In the genomic region with DNA sequence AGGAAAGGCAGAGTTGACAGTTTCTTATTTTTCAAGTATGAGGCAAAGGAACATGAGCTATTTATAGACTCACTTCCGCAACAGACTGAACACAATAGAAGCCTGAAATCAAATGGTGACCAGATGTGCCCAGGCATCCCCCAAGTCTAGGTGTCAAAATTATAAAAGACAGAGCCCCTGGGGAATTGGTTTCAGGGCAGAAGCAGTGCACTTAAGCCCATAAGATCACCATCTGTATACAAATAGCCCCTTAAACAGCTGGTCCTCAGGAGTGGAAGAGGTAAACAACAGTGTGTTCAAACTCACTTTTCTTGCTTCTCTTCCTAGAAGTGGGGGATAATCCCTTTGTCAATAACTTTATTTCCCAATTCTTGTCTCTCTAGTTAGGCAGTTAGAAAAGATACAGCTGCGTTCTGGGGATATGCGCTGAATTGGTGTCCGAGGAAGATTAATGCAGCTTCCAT, we compare ENCODE assay signal across 8 cellular contexts. TPM values are rescaled to one million over a fixed set of nuclear protein-coding genes. Genes with fewer than 3 reads are reported as not detected.
DNase-seq lines count a peak whose midpoint lies in the region; ATAC-seq, FAIRE-seq and TF ChIP-seq lines count a peak whose summit lies in the region.

No MANE protein-coding gene starts in this region.

- ATAC-seq in GM12878: peak; percentile 62

- FAIRE-seq in GM12878 (lab: Jason Lieb, UNC): no peak
- FAIRE-seq in RCC 7860 (lab: Jason Lieb, UNC): no peak
- FAIRE-seq in urothelium cell line (lab: Jason Lieb, UNC): no peak

- TF ChIP-seq POLR2A in GM12878 (IDR thresholded peaks at IDR 0.05; ENCODE audit: low read depth, low read length): no peak

- peak overlapping the region; percentile 29 for H2AFZ ChIP-seq in GM12878 (ENCODE audit: control insufficient read depth, low read depth, low read length)
- no peak overlapping the region for H2AFZ ChIP-seq in parathyroid adenoma

- TF ChIP-seq CTCF in GM13976 (IDR thresholded peaks at IDR 0.05; ENCODE audit: borderline replicate concordance, control extremely low read depth, extremely low read depth, insufficient read depth, missing control alignments): no peak
- no peak for TF ChIP-seq CTCF in GM12878 (IDR thresholded peaks at IDR 0.05 in 2 of 3, conservative IDR thresholded peaks at IDR 0.05 in 1 of 3; ENCODE audit: control insufficient read depth in 2 of 3, extremely low read depth in 1 of 3, insufficient read depth in 1 of 3, low read depth in 3 of 3, low read length in 3 of 3)
- TF ChIP-seq CTCF in parathyroid adenoma (IDR thresholded peaks at IDR 0.05): no peak

- POLR2A ChIA-PET in GM12878 (lab: Charles Lee): interaction anchor here (0.6 to 5.5 kb wide), 11 partner anchors 19 to 204 kb away, joined by 3 to 38 read pairs (median 5); a partner anchor contains a TSS

- RAD21 ChIA-PET in GM12878 (lab: Charles Lee; ENCODE audit: unreplicated experiment): interaction anchor here (0.7 to 4.4 kb wide), 7 partner anchors 24 to 100 kb away, joined by 3 to 30 read pairs (median 8); a partner anchor contains a TSS

- in situ Hi-C loops in GM13976 (cut with MboI; ENCODE audit: low sequenced_read_pairs, unreplicated experiment): no loop called here
- in situ Hi-C loops in GM12878 (cut with MboI): no loop called here

- H3K27me3 ChIP-seq in GM12878 (replicated peaks in 1 of 2; ENCODE audit: control insufficient read depth in 2 of 2, insufficient read depth in 2 of 2, low read length in 1 of 2) (no peaks in the 10 kb centered on the region), parathyroid adenoma (ENCODE audit: control insufficient read depth, insufficient read depth, low read length) (no peaks in the 10 kb centered on the region)

- H3K79me2 ChIP-seq in GM12878 (ENCODE audit: control insufficient read depth, insufficient read depth, low read length) (peaks cover 2% of the 10 kb centered on the region; the same call in 1 of the 2 replicates), parathyroid adenoma (no peaks in the 10 kb centered on the region)

- TF ChIP-seq RAD21 in GM12878 (IDR thresholded peaks at IDR 0.05; ENCODE audit: insufficient read depth, low read depth, low read length): no peak

- H3K9me3 ChIP-seq in GM12878 (replicated peaks; ENCODE audit: control insufficient read depth, insufficient read depth, low read length) (peaks cover 11% of the 10 kb centered on the region), parathyroid adenoma (ENCODE audit: control insufficient read depth, low read length) (no peaks in the 10 kb centered on the region)

- H4K20me1 ChIP-seq in GM12878 (ENCODE audit: control insufficient read depth, insufficient read depth): no peaks in the 10 kb centered on the region

- peak overlapping the region; percentile 68 for H3K4me2 ChIP-seq in GM12878 (ENCODE audit: control insufficient read depth, insufficient read depth)
- peak overlapping the region; percentile 33 for H3K4me2 ChIP-seq in parathyroid adenoma (ENCODE audit: low read length)

- peak; percentile 53 for DNase-seq in GM13976 (ENCODE audit: low spot score)
- peak; percentile 20 to 44 for DNase-seq in Kasumi-1 (lab: John Stamatoyannopoulos, UW)
- peak; percentile 59 for DNase-seq in GM12878 (ENCODE audit: low read depth, low spot score)
- DNase-seq in RCC 7860 (ENCODE audit: low spot score): no peak
- no peak for DNase-seq in occipital lobe (lab: John Stamatoyannopoulos, UW)
- no peak for DNase-seq in urothelium cell line (ENCODE audit: low spot score)
- DNase-seq in activated gamma-delta T cell treated with Interleukin-2 at 50 U/mL for 16 hours: no peak

- H3K9ac ChIP-seq in GM12878 (ENCODE audit: control insufficient read depth, insufficient read depth, low read length) (peak overlapping the region; percentile 10; the same call in 1 of the 2 replicates), parathyroid adenoma (no peak overlapping the region)

- peak overlapping the region; percentile 73 for H3K27ac ChIP-seq in GM12878 (ENCODE audit: control insufficient read depth, insufficient read depth)
- H3K27ac ChIP-seq in parathyroid adenoma: no peak overlapping the region

- H3K4me3 ChIP-seq in GM12878 (peak overlapping the region; percentile 9; the same call in 1 of the 2 replicates), parathyroid adenoma (ENCODE audit: low read depth, low read length) (no peak overlapping the region)

- intact Hi-C loops in GM12878 (cut with micrococcal nuclease; ENCODE audit: unreplicated experiment): no loop called here

- peak in 1 of 2 experiments; percentile 31; a peak in 1 of 4 replicates for TF ChIP-seq EP300 in GM12878 (IDR thresholded peaks at IDR 0.05; ENCODE audit: borderline replicate concordance in 1 of 2, control insufficient read depth in 1 of 2, low read depth in 2 of 2, low read length in 2 of 2)

- no TSS peak for BruUV-seq in GM12878 (replicated peaks; lab: Mats Ljungman, UMichigan)

- SMC1A ChIA-PET in GM12878 (lab: Charles Lee; ENCODE audit: uncharacterized antibody, unreplicated experiment): interaction anchor here (0.8 to 5.4 kb wide), 23 partner anchors 9 to 114 kb away, joined by 3 to 53 read pairs (median 4); a partner anchor contains a TSS

- CTCF ChIA-PET in GM12878 (lab: Yijun Ruan, JAX): interaction anchor here (0.6 to 2.5 kb wide), 6 partner anchors 14 to 237 kb away, joined by 3 to 7 read pairs (median 3); no protein-coding TSS in a partner anchor

- WGBS in GM12878 (ENCODE audit: insufficient coverage, insufficient replicate concordance, low lambda C conversion rate, missing lambda C conversion rate): 89% methylated on average over 4 of the region's 4 CpGs

- H3K36me3 ChIP-seq in GM12878 (ENCODE audit: control insufficient read depth in 2 of 2, insufficient read depth in 2 of 2, low read length in 1 of 2) (no peaks in the 10 kb centered on the region; a peak in 1 of 4 replicates), parathyroid adenoma (ENCODE audit: control insufficient read depth, insufficient read depth, low read length) (no peaks in the 10 kb centered on the region)

- H3K4me1 ChIP-seq in GM12878 (ENCODE audit: control insufficient read depth, insufficient read depth, low read length): peaks cover 53% of the 10 kb centered on the region
- no peaks in the 10 kb centered on the region for H3K4me1 ChIP-seq in parathyroid adenoma

TF ChIP-seq in GM12878, 131 proteins besides CTCF, POLR2A, EP300 and RAD21 (continues in another document):
- TF ChIP-seq BACH1 (IDR thresholded peaks at IDR 0.05; ENCODE audit: borderline replicate concordance): no peak

RNA-seq across cellular contexts. Expression of a gene that starts 29.9 kb away (rescaled TPM):
- total RNA-seq in GM12878 (2013; cell fraction: nucleolus; rRNA removed): 144 and 149 TPM in 2 replicates
- total RNA-seq in GM12878 (2014; rRNA removed) (7.7 and 9.4 TPM in 2 replicates), GM12878 (2014; rRNA removed; fragmentation: Illumina TruSeq; extraction: Trizol) (7.5 and 8.1 TPM in 2 replicates), GM12878 (2021) (8.4 and 11.5 TPM in 2 replicates), occipital lobe (5.1 TPM)
- polyA plus RNA-seq in GM12878 (2011; ENCODE audit: low read depth): 3.7 TPM
- polyA plus RNA-seq in GM12878 (2011; rRNA removed) (3.6 and 4.7 TPM in 2 replicates), GM12878 (2014; fragmentation: Illumina TruSeq; extraction: Trizol) (8.6 and 8.7 TPM in 2 replicates), GM12878 (2014; fragmentation: Nextera tagmentation; extraction: Ambion mirVana) (1 to 10 TPM in 1 of 2 experiments, under 1 TPM in 1; 0.58 to 1.1 TPM), GM12878 (2014; rRNA removed) (8.2 and 9.3 TPM in 2 replicates), GM12878 (2016; fragmentation: Nextera tagmentation; extraction: Ambion mirVana) (1 to 10 TPM; 2.7 to 2.9 TPM)
- polyA plus RNA-seq in GM12878 (2011; cell fraction: cytosol; rRNA removed): 3.5 and 3.6 TPM in 2 replicates
- polyA plus RNA-seq in GM12878 (2011; cell fraction: nucleus; rRNA removed): 22.7 and 25.2 TPM in 2 replicates
- polyA plus RNA-seq in GM12878 (2012): 4.9 and 6.5 TPM in 2 replicates
- polyA minus RNA-seq in GM12878 (2011; rRNA and poly(A)+ RNA removed): 8.9 and 11.0 TPM in 2 replicates
- 1.5 and 2.0 TPM in 2 replicates for polyA minus RNA-seq in GM12878 (2011; cell fraction: cytosol; rRNA and poly(A)+ RNA removed)
- 10.2 and 13.9 TPM in 2 replicates for polyA minus RNA-seq in GM12878 (2011; cell fraction: nucleus; rRNA and poly(A)+ RNA removed)

RNA-seq across cellular contexts. Expression of a gene that starts 56.7 kb away (rescaled TPM):
- total RNA-seq in GM12878 (2013; cell fraction: nucleolus; rRNA removed): 16.7 and 25.2 TPM in 2 replicates
- 40.6 and 40.7 TPM in 2 replicates for total RNA-seq in GM12878 (2014; rRNA removed)
- 37.5 and 41.8 TPM in 2 replicates for total RNA-seq in GM12878 (2014; rRNA removed; fragmentation: Illumina TruSeq; extraction: Trizol)
- 26.7 and 33.5 TPM in 2 replicates for total RNA-seq in GM12878 (2021)
- polyA plus RNA-seq in GM12878 (2011; ENCODE audit: low read depth): 15.2 TPM
- 45.2 and 80.6 TPM in 2 replicates for polyA plus RNA-seq in GM12878 (2011; rRNA removed)
- polyA plus RNA-seq in GM12878 (2011; cell fraction: cytosol; rRNA removed): 19.5 and 24.6 TPM in 2 replicates
- polyA plus RNA-seq in GM12878 (2011; cell fraction: nucleus; rRNA removed): 6.9 and 8.6 TPM in 2 replicates
- polyA plus RNA-seq in GM12878 (2012): 17.9 and 26.5 TPM in 2 replicates
- polyA plus RNA-seq in GM12878 (2014; fragmentation: Illumina TruSeq; extraction: Trizol): 40.6 and 48.3 TPM in 2 replicates
- 10 to 100 TPM; 30.8 to 37.0 TPM for polyA plus RNA-seq in GM12878 (2014; fragmentation: Nextera tagmentation; extraction: Ambion mirVana)
- 25.3 and 28.7 TPM in 2 replicates for polyA plus RNA-seq in GM12878 (2014; rRNA removed)
- 10 to 100 TPM; 54.0 to 59.3 TPM for polyA plus RNA-seq in GM12878 (2016; fragmentation: Nextera tagmentation; extraction: Ambion mirVana)
- polyA minus RNA-seq in GM12878 (2011; rRNA and poly(A)+ RNA removed): 19.1 and 19.2 TPM in 2 replicates
- polyA minus RNA-seq in GM12878 (2011; cell fraction: cytosol; rRNA and poly(A)+ RNA removed): 10.1 and 12.4 TPM in 2 replicates
- polyA minus RNA-seq in GM12878 (2011; cell fraction: nucleus; rRNA and poly(A)+ RNA removed): 3.0 and 3.9 TPM in 2 replicates
- 54.6 TPM for total RNA-seq in occipital lobe

RNA-seq across cellular contexts. Expression of a gene that starts 56.7 kb away (rescaled TPM):
- 27.7 and 30.2 TPM in 2 replicates for total RNA-seq in GM12878 (2013; cell fraction: nucleolus; rRNA removed)
- 5.9 and 8.1 TPM in 2 replicates for total RNA-seq in GM12878 (2014; rRNA removed)
- 11.4 and 12.2 TPM in 2 replicates for total RNA-seq in GM12878 (2014; rRNA removed; fragmentation: Illumina TruSeq; extraction: Trizol)
- 10.4 and 11.1 TPM in 2 replicates for total RNA-seq in GM12878 (2021)
- 4.2 TPM for polyA plus RNA-seq in GM12878 (2011; ENCODE audit: low read depth)
- polyA plus RNA-seq in GM12878 (2011; rRNA removed): 11.6 and 15.7 TPM in 2 replicates
- polyA plus RNA-seq in GM12878 (2011; cell fraction: cytosol; rRNA removed): 12.5 and 14.4 TPM in 2 replicates
- polyA plus RNA-seq in GM12878 (2011; cell fraction: nucleus; rRNA removed): 7.3 and 10.0 TPM in 2 replicates
- polyA plus RNA-seq in GM12878 (2012): 6.3 and 7.5 TPM in 2 replicates
- polyA plus RNA-seq in GM12878 (2014; fragmentation: Illumina TruSeq; extraction: Trizol): 10.3 and 11.9 TPM in 2 replicates
- 1 to 10 TPM; 5.2 to 5.8 TPM for polyA plus RNA-seq in GM12878 (2014; fragmentation: Nextera tagmentation; extraction: Ambion mirVana)
- polyA plus RNA-seq in GM12878 (2014; rRNA removed): 7.0 and 7.7 TPM in 2 replicates
- 10 to 100 TPM in 1 of 2 experiments, 1 to 10 TPM in 1; 8.3 to 10.9 TPM for polyA plus RNA-seq in GM12878 (2016; fragmentation: Nextera tagmentation; extraction: Ambion mirVana)
- 8.1 and 9.7 TPM in 2 replicates for polyA minus RNA-seq in GM12878 (2011; rRNA and poly(A)+ RNA removed)
- polyA minus RNA-seq in GM12878 (2011; cell fraction: cytosol; rRNA and poly(A)+ RNA removed): 1.7 and 3.7 TPM in 2 replicates
- 4.1 and 7.1 TPM in 2 replicates for polyA minus RNA-seq in GM12878 (2011; cell fraction: nucleus; rRNA and poly(A)+ RNA removed)
- total RNA-seq in occipital lobe: 16.2 TPM

Comparison
In these comparisons a context has a peak if more than half of its experiments do, and no peak if none do; other contexts are left out.
1. DNase-seq: peak in GM13976 (single experiment), Kasumi-1 (2 of 2) and GM12878 (single experiment); none in RCC 7860 (single experiment), occipital lobe (single experiment), urothelium cell line (single experiment) and activated gamma-delta T cell treated with Interleukin-2 at 50 U/mL for 16 hours (single experiment).